ENCODE assay signal across 29 cellular contexts in genomic region chr2:85959826-85960225, GRCh38.
"Had no signal": no experiment of that assay in that cellular context is flagged by ENCODE, and none has a peak within 500 bp of the region (broad histone marks: within the 10 kb centered on the region; RNA-seq: fewer than 3 reads in every experiment).

No MANE protein-coding gene starts in this region.

- ATAC-seq: activated CD4-positive, alpha-beta T cell treated with anti-CD3 and anti-CD28 coated beads for 36 hours; activated CD4-positive, CD25-positive, alpha-beta regulatory T cell treated with anti-CD3 and anti-CD28 coated beads, Interleukin-2, amount 50 U/mL, for 24 hours; activated naive CD4-positive, alpha-beta T cell treated with anti-CD3 and anti-CD28 coated beads, Interleukin-2, amount 50 U/mL, for 72 hours; activated T-cell treated with anti-CD3 and anti-CD28 coated beads, Interleukin-2, amount 50 U/mL, for 4 hours; body of pancreas; Panc1; WTC11 had no signal

- H3K4me3 ChIP-seq: adrenal gland, body of pancreas, breast epithelium, SJCRH30 had no signal

- H3K9me3 ChIP-seq: adrenal gland, body of pancreas had no signal

- H3K4me3 Mint-ChIP-seq: activated CD4-positive, alpha-beta memory T cell treated with anti-CD3 and anti-CD28 coated beads for 36 hours; activated CD4-positive, alpha-beta T cell treated with anti-CD3 and anti-CD28 coated beads for 36 hours; activated CD4-positive, alpha-beta T cell treated with anti-CD3 and anti-CD28 coated beads, Interleukin-2, amount 10 ng/mL, durations not matched to agents 7 days and 5 days; activated naive CD4-positive, alpha-beta T cell treated with anti-CD3 and anti-CD28 coated beads for 36 hours; activated T-cell treated with anti-CD3 and anti-CD28 coated beads, Interleukin-2, amount 50 U/mL, for 4 hours; activated T-helper 1 cell treated with anti-CD3 and anti-CD28 coated beads, Interleukin-12 subunit alpha, Interleukin-12 subunit beta, Interleukin-2, Interleukin-4 antibody, amounts not matched to agents 30 ng/mL and 10 ng/mL and 1 ng/mL, durations not matched to agents 14 hours and 24 hours and 36 hours; WTC11 had no signal

- H3K27ac ChIP-seq: adrenal gland, body of pancreas, breast epithelium, SJCRH30 had no signal

- DNase-seq: activated CD4-positive, alpha-beta memory T cell treated with anti-CD3 and anti-CD28 coated beads for 36 hours; activated CD4-positive, alpha-beta T cell treated with anti-CD3 and anti-CD28 coated beads for 36 hours; activated CD4-positive, alpha-beta T cell treated with anti-CD3 and anti-CD28 coated beads, Interleukin-2, amount 10 ng/mL, durations not matched to agents 7 days and 5 days; activated CD8-positive, alpha-beta memory T cell treated with anti-CD3 and anti-CD28 coated beads, Interleukin-2, amount 50 U/mL, for 4 hours; activated gamma-delta T cell treated with Interleukin-2 at 50 U/mL for 16 hours; activated naive CD4-positive, alpha-beta T cell treated with anti-CD3 and anti-CD28 coated beads for 36 hours; activated T-cell treated with anti-CD3 and anti-CD28 coated beads for 4 hours; activated T-cell treated with anti-CD3 and anti-CD28 coated beads, Interleukin-2, amount 50 U/mL, for 4 hours; adrenal gland; body of pancreas; Karpas-422; KBM-7; NCI-H1048; NCI-H1436 treated with DMSO at 0.1 percent for 48 hours; NCI-H1694 treated with DMSO at 0.1 percent for 48 hours; NCI-H2029; NCI-H345; NCI-H524 treated with DMSO at 0.1 percent for 48 hours; SHP77; SJCRH30; T1000 had no signal

- H3K27me3 Mint-ChIP-seq: activated CD4-positive, alpha-beta memory T cell treated with anti-CD3 and anti-CD28 coated beads for 36 hours; activated CD4-positive, alpha-beta T cell treated with anti-CD3 and anti-CD28 coated beads for 36 hours; activated CD4-positive, alpha-beta T cell treated with anti-CD3 and anti-CD28 coated beads, Interleukin-2, amount 10 ng/mL, durations not matched to agents 7 days and 5 days had no signal

- H3K4me1 Mint-ChIP-seq: activated CD4-positive, alpha-beta T cell treated with anti-CD3 and anti-CD28 coated beads for 36 hours had no signal

- H3K27ac Mint-ChIP-seq: activated CD4-positive, alpha-beta memory T cell treated with anti-CD3 and anti-CD28 coated beads for 36 hours; activated CD4-positive, alpha-beta T cell treated with anti-CD3 and anti-CD28 coated beads for 36 hours; activated CD4-positive, alpha-beta T cell treated with anti-CD3 and anti-CD28 coated beads, Interleukin-2, amount 10 ng/mL, durations not matched to agents 7 days and 5 days; activated naive CD4-positive, alpha-beta T cell treated with anti-CD3 and anti-CD28 coated beads for 36 hours; activated naive CD4-positive, alpha-beta T cell treated with anti-CD3 and anti-CD28 coated beads, Interleukin-2, amount 50 U/mL, for 72 hours; activated T-helper 1 cell treated with anti-CD3 and anti-CD28 coated beads, Interleukin-12 subunit alpha, Interleukin-12 subunit beta, Interleukin-2, Interleukin-4 antibody, amounts not matched to agents 30 ng/mL and 10 ng/mL and 1 ng/mL, durations not matched to agents 14 hours and 24 hours and 36 hours; WTC11 had no signal

- H3K4me1 ChIP-seq: adrenal gland, breast epithelium had no signal

- FAIRE-seq: astrocyte, TTC549 had no signal

- H3K36me3 Mint-ChIP-seq: activated CD4-positive, alpha-beta memory T cell treated with anti-CD3 and anti-CD28 coated beads for 36 hours had no signal
